In the genomic region with DNA sequence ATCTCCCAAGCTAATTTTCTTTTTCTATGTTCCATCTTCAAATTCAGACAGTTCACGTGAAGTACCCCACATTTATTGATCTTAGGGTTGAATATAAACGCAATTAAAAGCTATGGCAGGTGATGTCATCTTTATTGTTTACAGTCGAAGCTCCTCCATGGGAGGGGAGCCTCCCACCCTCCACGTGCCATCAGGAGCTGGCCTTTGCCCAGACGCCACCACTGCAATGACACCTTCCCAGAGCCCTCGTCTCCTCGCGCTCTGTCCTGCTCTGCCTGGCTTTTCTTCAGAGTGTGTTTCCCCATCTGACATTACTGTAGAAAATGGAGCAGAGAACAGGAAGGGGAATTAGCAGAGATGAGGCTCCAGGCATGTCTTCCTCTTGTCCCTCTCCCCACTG, we compare ENCODE assay signal across 29 cellular contexts. TPM values are rescaled to one million over a fixed set of nuclear protein-coding genes. Genes with fewer than 3 reads are reported as not detected.
"Had no signal": no experiment of that assay in that cellular context is flagged by ENCODE, and none has a peak within 500 bp of the region (broad histone marks: within the 10 kb centered on the region; RNA-seq: fewer than 3 reads in every experiment).

No MANE protein-coding gene starts in this region.

- H3K27me3 ChIP-seq: heart left ventricle, left lung, neural progenitor cell, neutrophil, right atrium auricular region, right lobe of liver, stomach, testis, thyroid gland, upper lobe of right lung had no signal

- H3K27ac ChIP-seq: heart left ventricle, left lung, lower lobe of right lung, neural progenitor cell, neutrophil, parathyroid adenoma, right atrium auricular region, right lobe of liver, stomach, testis, thyroid gland, upper lobe of right lung had no signal

- H3K9me3 ChIP-seq: heart left ventricle, left lung, lower lobe of right lung, neutrophil, right atrium auricular region, right lobe of liver, stomach, testis, thyroid gland, upper lobe of right lung had no signal

- H3K4me1 ChIP-seq: heart left ventricle, left lung, lower lobe of right lung, neural progenitor cell, parathyroid adenoma, right atrium auricular region, stomach, testis, upper lobe of right lung had no signal

- H3K36me3 ChIP-seq: heart left ventricle, left lung, lower lobe of right lung, neural progenitor cell, neutrophil, right atrium auricular region, right lobe of liver, thyroid gland, upper lobe of right lung had no signal

- H3K4me3 ChIP-seq: heart left ventricle, left lung, lower lobe of right lung, neural progenitor cell, right atrium auricular region, right lobe of liver, stomach, testis, thyroid gland, upper lobe of right lung had no signal

- DNase-seq: heart left ventricle; hypothalamus; immature natural killer cell; islet precursor cell; left lung; lower lobe of right lung; mammary epithelial cell; mesenchymal stem cell; naive B cell; natural killer cell; nephron progenitor cell; occipital lobe; right lobe of liver; stimulated activated CD4-positive, alpha-beta T cell treated with anti-CD3 and anti-CD28 coated beads, Interleukin-12 subunit alpha, Interleukin-12 subunit beta, amount 100 ng/mL, for 4 hours; stimulated activated CD4-positive, alpha-beta T cell treated with anti-CD3 and anti-CD28 coated beads, Interleukin-15, amount 100 ng/mL, for 24 hours; stimulated activated CD4-positive, alpha-beta T cell treated with anti-CD3 and anti-CD28 coated beads, Interleukin-2, amount 100 ng/mL, for 24 hours; stimulated activated CD4-positive, alpha-beta T cell treated with anti-CD3 and anti-CD28 coated beads, Interleukin-4, amount 100 ng/mL, for 1 hour; stimulated activated naive B cell treated with anti-CD40 and anti-IgM and Interleukin-4, amounts not matched to agents 10 μg/mL and 1 μg/mL and 100 μg/mL, for 72 hours; stimulated activated naive CD8-positive, alpha-beta T cell treated with anti-CD3 and anti-CD28 coated beads, Interleukin-15, Interleukin-2, amounts not matched to agents 100 U/mL and 50 U/mL, for 24 hours; stomach; testis; thyroid gland; trophoblast cell; upper lobe of right lung had no signal

- FAIRE-seq: urothelium cell line had no signal

RNA-seq across cellular contexts. Expression of a gene that starts 54.8 kb away (rescaled TPM):
- polyA plus RNA-seq: immature natural killer cell, mammary epithelial cell had no signal
